In genomic region chr10:72158174-72158573, GRCh38 we compare ENCODE assay signal across 1 cellular context.
TF ChIP-seq lines count a peak whose summit lies in the region.

No MANE protein-coding gene starts in this region.

TF ChIP-seq in K562, 482 proteins besides CTCF, POLR2A, EP300 and RAD21:
- no peak for TF ChIP-seq ZNF507 (tag; conservative IDR thresholded peaks at IDR 0.05)
- 0 out of 2 replicates have a peak, but pooled peaks have one; percentile 12 for TF ChIP-seq NFIX (CRISPR knock-in tag; IDR thresholded peaks at IDR 0.05; ENCODE audit: low read depth)
- TF ChIP-seq ZNF707 (CRISPR knock-in tag; conservative IDR thresholded peaks at IDR 0.05) = 0 out of 2 replicates have a peak, but pooled peaks have one; percentile 42
